In genomic region chr14:54123836-54124235, GRCh38 we compare ENCODE assay signal across 1 cellular context.
TF ChIP-seq lines count a peak whose summit lies in the region.

No MANE protein-coding gene starts in this region.

TF ChIP-seq in IMR-90, 13 proteins besides CTCF, POLR2A, EP300 and RAD21:
- TF ChIP-seq NFE2L2 (IDR thresholded peaks at IDR 0.05; ENCODE audit: low read depth, low read length): no peak
- TF ChIP-seq RFX5 (IDR thresholded peaks at IDR 0.05; ENCODE audit: low read depth, low read length): no peak
- TF ChIP-seq FOS (IDR thresholded peaks at IDR 0.05; ENCODE audit: low read depth, low read length): no peak
- TF ChIP-seq CEBPB (IDR thresholded peaks at IDR 0.05; ENCODE audit: low read depth, low read length): no peak
- TF ChIP-seq SMC3 (IDR thresholded peaks at IDR 0.05; ENCODE audit: low read depth, low read length): no peak
- no peak for TF ChIP-seq MAFK (IDR thresholded peaks at IDR 0.05; ENCODE audit: low read depth, low read length)
- no peak for TF ChIP-seq RCOR1 (IDR thresholded peaks at IDR 0.05; ENCODE audit: insufficient replicate concordance, low read length)
- no peak for TF ChIP-seq CHD1 (IDR thresholded peaks at IDR 0.05; ENCODE audit: low read depth, low read length)
- TF ChIP-seq, protein P1, sequence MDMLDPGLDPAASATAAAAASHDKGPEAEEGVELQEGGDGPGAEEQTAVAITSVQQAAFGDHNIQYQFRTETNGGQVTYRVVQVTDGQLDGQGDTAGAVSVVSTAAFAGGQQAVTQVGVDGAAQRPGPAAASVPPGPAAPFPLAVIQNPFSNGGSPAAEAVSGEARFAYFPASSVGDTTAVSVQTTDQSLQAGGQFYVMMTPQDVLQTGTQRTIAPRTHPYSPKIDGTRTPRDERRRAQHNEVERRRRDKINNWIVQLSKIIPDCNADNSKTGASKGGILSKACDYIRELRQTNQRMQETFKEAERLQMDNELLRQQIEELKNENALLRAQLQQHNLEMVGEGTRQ (IDR thresholded peaks at IDR 0.05; ENCODE audit: low read depth, low read length): no peak
